In genomic region chr22:42475122-42475521, GRCh38 we compare ENCODE assay signal across 1 cellular context.
A peak's percentile ranks its signal among the peaks of the same experiment; 100 is the strongest.
TF ChIP-seq lines count a peak whose summit lies in the region.

No MANE protein-coding gene starts in this region.

TF ChIP-seq in HEK293, 187 proteins besides CTCF, POLR2A, EP300 and RAD21:
- peak; percentile 98 for TF ChIP-seq ZNF623 (tag by site-specific recombination; IDR thresholded peaks at IDR 0.05)
- no peak for TF ChIP-seq ZNF600 (tag by site-specific recombination; IDR thresholded peaks at IDR 0.05)
- no peak for TF ChIP-seq HIC1 (tag by site-specific recombination; IDR thresholded peaks at IDR 0.05)
- TF ChIP-seq ZNF146 (tag by site-specific recombination; IDR thresholded peaks at IDR 0.05) = no peak
- TF ChIP-seq YY2 (tag by site-specific recombination; IDR thresholded peaks at IDR 0.05) = no peak
- TF ChIP-seq ZNF121 (tag by site-specific recombination; IDR thresholded peaks at IDR 0.05) = no peak
TF ChIP-seq in HEK293: peak in this region for 1.
